Comparison of ENCODE assay signal across 23 cellular contexts in genomic region chr2:1563084-1563857, GRCh38.
"Had no signal": no experiment of that assay in that cellular context is flagged by ENCODE, and none has a peak within 500 bp of the region (broad histone marks: within the 10 kb centered on the region; RNA-seq: fewer than 3 reads in every experiment).

No MANE protein-coding gene starts in this region.

- H3K36me3 Mint-ChIP-seq: brain, immature natural killer cell, memory B cell had no signal

- H3K4me1 ChIP-seq: foreskin keratinocyte, thyroid gland had no signal

- ATAC-seq: activated CD4-positive, alpha-beta T cell treated with anti-CD3 and anti-CD28 coated beads for 36 hours; activated T-cell treated with anti-CD3 and anti-CD28 coated beads, Interleukin-2, amount 50 U/mL, for 72 hours; SK-N-SH treated with all-trans-retinoic acid at 6 μM for 48 hours; stimulated activated naive CD8-positive, alpha-beta T cell treated with anti-CD3 and anti-CD28 coated beads, Interleukin-15, Interleukin-2, amounts not matched to agents 100 U/mL and 50 U/mL, for 24 hours had no signal

- H3K9me3 ChIP-seq: thyroid gland had no signal

- H3K4me1 Mint-ChIP-seq: memory B cell had no signal

- H3K36me3 ChIP-seq: thyroid gland, WERI-Rb-1 had no signal

- H3K27ac Mint-ChIP-seq: activated CD4-positive, alpha-beta T cell treated with anti-CD3 and anti-CD28 coated beads for 36 hours; activated naive CD4-positive, alpha-beta T cell treated with anti-CD3 and anti-CD28 coated beads, Interleukin-2, amount 10 ng/mL, durations not matched to agents 7 days and 5 days; activated T-cell treated with anti-CD3 and anti-CD28 coated beads, Interleukin-2, amount 50 U/mL, for 72 hours; brain; dendritic cell treated with granulocyte-macrophage colony-stimulating factor and Interleukin-4, amounts not matched to agents 40 ng/mL and 50 ng/mL, for 4 days; memory B cell; T-helper 2 cell treated with Interferon-gamma antibody and Interleukin-4, amounts not matched to agents 5 μg/mL and 100 μg/mL, for 36 hours had no signal

- H3K4me3 Mint-ChIP-seq: activated CD4-positive, alpha-beta T cell treated with anti-CD3 and anti-CD28 coated beads for 36 hours; activated naive CD4-positive, alpha-beta T cell treated with anti-CD3 and anti-CD28 coated beads, Interleukin-2, amount 10 ng/mL, durations not matched to agents 7 days and 5 days; activated T-cell treated with anti-CD3 and anti-CD28 coated beads, Interleukin-2, amount 50 U/mL, for 72 hours; brain; dendritic cell treated with granulocyte-macrophage colony-stimulating factor and Interleukin-4, amounts not matched to agents 40 ng/mL and 50 ng/mL, for 4 days; memory B cell; T-helper 2 cell treated with Interferon-gamma antibody and Interleukin-4, amounts not matched to agents 5 μg/mL and 100 μg/mL, for 36 hours had no signal

- H3K9me3 Mint-ChIP-seq: immature natural killer cell had no signal

- DNase-seq: activated CD4-positive, alpha-beta T cell treated with anti-CD3 and anti-CD28 coated beads, Interleukin-2, amount 50 U/mL, for 4 hours; activated effector memory CD4-positive, alpha-beta T cell treated with anti-CD3 and anti-CD28 coated beads, Interleukin-2, amount 50 U/mL, for 16 hours; activated naive CD4-positive, alpha-beta T cell treated with anti-CD3 and anti-CD28 coated beads, Interleukin-2, amount 10 ng/mL, durations not matched to agents 7 days and 5 days; activated T-cell treated with anti-CD3 and anti-CD28 coated beads, Interleukin-2, amount 50 U/mL, for 72 hours; anterior cingulate cortex; caudate nucleus; effector CD4-positive, alpha-beta T cell; erythroblast; foreskin keratinocyte; immature natural killer cell; kidney glomerular epithelial cell; occipital lobe; stimulated activated CD4-positive, alpha-beta T cell treated with anti-CD3 and anti-CD28 coated beads, Interleukin-4, amount 100 ng/mL, for 24 hours; stimulated activated naive CD8-positive, alpha-beta T cell treated with anti-CD3 and anti-CD28 coated beads, Interleukin-15, Interleukin-2, amounts not matched to agents 100 U/mL and 50 U/mL, for 24 hours; thyroid gland; WERI-Rb-1 had no signal

- H3K4me3 ChIP-seq: hepatocyte, thyroid gland had no signal

- H3K27ac ChIP-seq: foreskin keratinocyte, hepatocyte, thyroid gland, WERI-Rb-1 had no signal

- H3K27me3 ChIP-seq: hepatocyte, thyroid gland had no signal

- H3K27me3 Mint-ChIP-seq: activated CD4-positive, alpha-beta T cell treated with anti-CD3 and anti-CD28 coated beads for 36 hours; activated naive CD4-positive, alpha-beta T cell treated with anti-CD3 and anti-CD28 coated beads, Interleukin-2, amount 10 ng/mL, durations not matched to agents 7 days and 5 days; brain; dendritic cell treated with granulocyte-macrophage colony-stimulating factor and Interleukin-4, amounts not matched to agents 40 ng/mL and 50 ng/mL, for 4 days had no signal
